12 cellular contexts compared by ENCODE assay signal in genomic region chr7:136359333-136359903, GRCh38.
DNase-seq lines count a peak whose midpoint lies in the region; ATAC-seq and TF ChIP-seq lines count a peak whose summit lies in the region.
"Had no signal": no experiment of that assay in that cellular context is flagged by ENCODE, and none has a peak within 500 bp of the region (broad histone marks: within the 10 kb centered on the region; RNA-seq: fewer than 3 reads in every experiment).

No MANE protein-coding gene starts in this region.

- POLR2A ChIA-PET in activated B cell treated with CpG ODN at 0.5 μM for 24 hours (lab: Charles Lee): no interaction called here
- POLR2A ChIA-PET in activated CD4-positive, alpha-beta T cell treated with anti-CD3 and anti-CD28 coated beads for 36 hours (lab: Charles Lee): no interaction called here

- no peak overlapping the region for H3K27ac ChIP-seq in left ventricle myocardium inferior (replicated peaks)
- H3K27ac ChIP-seq: psoas muscle had no signal

- intact Hi-C loops in activated B cell treated with CpG ODN at 0.5 μM for 24 hours (cut with micrococcal nuclease): no loop called here
- intact Hi-C loops in left ventricle myocardium inferior (cut with micrococcal nuclease): no loop called here
- intact Hi-C loops in activated CD4-positive, alpha-beta T cell treated with anti-CD3 and anti-CD28 coated beads for 36 hours (cut with DNase I, micrococcal nuclease): no loop called here

- no peaks in the 10 kb centered on the region for H3K9me3 Mint-ChIP-seq in activated B cell treated with CpG ODN at 0.5 μM for 24 hours
- peaks cover 3% of the 10 kb centered on the region for H3K9me3 Mint-ChIP-seq in activated CD4-positive, alpha-beta T cell treated with anti-CD3 and anti-CD28 coated beads for 36 hours (ENCODE audit: low read depth)

- DNase-seq in activated B cell treated with CpG ODN at 0.5 μM for 24 hours (no peak), COR-L47 (lab: John Stamatoyannopoulos, UW) (no peak), left ventricle myocardium inferior (no peak), HCEC 1CT (no peak)
- no peak for DNase-seq in activated CD4-positive, alpha-beta T cell treated with anti-CD3 and anti-CD28 coated beads for 36 hours
- DNase-seq: DMS53, NCI-H1694, psoas muscle had no signal

- H3K4me1 ChIP-seq in left ventricle myocardium inferior: no peaks in the 10 kb centered on the region
- H3K4me1 ChIP-seq: psoas muscle had no signal

- no peaks in the 10 kb centered on the region for H3K36me3 Mint-ChIP-seq in activated B cell treated with CpG ODN at 0.5 μM for 24 hours (ENCODE audit: low read depth)
- H3K36me3 Mint-ChIP-seq in activated CD4-positive, alpha-beta T cell treated with anti-CD3 and anti-CD28 coated beads for 36 hours (ENCODE audit: low read depth): no peaks in the 10 kb centered on the region
- H3K36me3 Mint-ChIP-seq: brain had no signal

- TF ChIP-seq CTCF in activated B cell treated with CpG ODN at 0.5 μM for 24 hours (IDR thresholded peaks at IDR 0.05): no peak
- no peak for TF ChIP-seq CTCF in left ventricle myocardium inferior (IDR thresholded peaks at IDR 0.05; ENCODE audit: borderline replicate concordance)

- H3K27me3 Mint-ChIP-seq in activated B cell treated with CpG ODN at 0.5 μM for 24 hours: no peaks in the 10 kb centered on the region
- H3K27me3 Mint-ChIP-seq in activated CD4-positive, alpha-beta T cell treated with anti-CD3 and anti-CD28 coated beads for 36 hours: no peaks in the 10 kb centered on the region

- H3K27me3 ChIP-seq in left ventricle myocardium inferior (ENCODE audit: low read depth): no peaks in the 10 kb centered on the region

- CTCF ChIA-PET in activated B cell treated with CpG ODN at 0.5 μM for 24 hours (lab: Charles Lee): no interaction called here
- CTCF ChIA-PET in activated CD4-positive, alpha-beta T cell treated with anti-CD3 and anti-CD28 coated beads for 36 hours (lab: Charles Lee): no interaction called here

- H3K4me3 ChIP-seq in left ventricle myocardium inferior: no peak overlapping the region
- H3K4me3 ChIP-seq: psoas muscle had no signal

- peaks cover 15% of the 10 kb centered on the region for H3K4me1 Mint-ChIP-seq in activated B cell treated with CpG ODN at 0.5 μM for 24 hours
- no peaks in the 10 kb centered on the region for H3K4me1 Mint-ChIP-seq in activated CD4-positive, alpha-beta T cell treated with anti-CD3 and anti-CD28 coated beads for 36 hours
- H3K4me1 Mint-ChIP-seq: brain had no signal

- H3K27ac Mint-ChIP-seq in activated B cell treated with CpG ODN at 0.5 μM for 24 hours: peak overlapping the region; percentile 22
- H3K27ac Mint-ChIP-seq in activated CD4-positive, alpha-beta T cell treated with anti-CD3 and anti-CD28 coated beads for 36 hours: no peak overlapping the region
- H3K27ac Mint-ChIP-seq: brain had no signal

- H3K9me3 ChIP-seq in left ventricle myocardium inferior (replicated peaks): no peaks in the 10 kb centered on the region
- H3K9me3 ChIP-seq: psoas muscle had no signal

- H3K36me3 ChIP-seq in left ventricle myocardium inferior: no peaks in the 10 kb centered on the region

- no peak overlapping the region for H3K4me3 Mint-ChIP-seq in activated B cell treated with CpG ODN at 0.5 μM for 24 hours
- H3K4me3 Mint-ChIP-seq in activated CD4-positive, alpha-beta T cell treated with anti-CD3 and anti-CD28 coated beads for 36 hours: no peak overlapping the region
- H3K4me3 Mint-ChIP-seq: brain had no signal

- ATAC-seq in GM18873 (IDR thresholded peaks at IDR 0.05; ENCODE audit: low FRiP score, unreplicated experiment) (peak; percentile 95), GM21825 (IDR thresholded peaks at IDR 0.05; ENCODE audit: unreplicated experiment) (peak; percentile 97), HG03378 (IDR thresholded peaks at IDR 0.05; ENCODE audit: unreplicated experiment) (peak; percentile 99), activated B cell treated with CpG ODN at 0.5 μM for 24 hours (ENCODE audit: low read depth) (peak; percentile 45)
- no peak for ATAC-seq in activated CD4-positive, alpha-beta T cell treated with anti-CD3 and anti-CD28 coated beads for 36 hours
- ATAC-seq: psoas muscle had no signal
